Comparison of ENCODE assay signal across 8 cellular contexts in the genomic region with DNA sequence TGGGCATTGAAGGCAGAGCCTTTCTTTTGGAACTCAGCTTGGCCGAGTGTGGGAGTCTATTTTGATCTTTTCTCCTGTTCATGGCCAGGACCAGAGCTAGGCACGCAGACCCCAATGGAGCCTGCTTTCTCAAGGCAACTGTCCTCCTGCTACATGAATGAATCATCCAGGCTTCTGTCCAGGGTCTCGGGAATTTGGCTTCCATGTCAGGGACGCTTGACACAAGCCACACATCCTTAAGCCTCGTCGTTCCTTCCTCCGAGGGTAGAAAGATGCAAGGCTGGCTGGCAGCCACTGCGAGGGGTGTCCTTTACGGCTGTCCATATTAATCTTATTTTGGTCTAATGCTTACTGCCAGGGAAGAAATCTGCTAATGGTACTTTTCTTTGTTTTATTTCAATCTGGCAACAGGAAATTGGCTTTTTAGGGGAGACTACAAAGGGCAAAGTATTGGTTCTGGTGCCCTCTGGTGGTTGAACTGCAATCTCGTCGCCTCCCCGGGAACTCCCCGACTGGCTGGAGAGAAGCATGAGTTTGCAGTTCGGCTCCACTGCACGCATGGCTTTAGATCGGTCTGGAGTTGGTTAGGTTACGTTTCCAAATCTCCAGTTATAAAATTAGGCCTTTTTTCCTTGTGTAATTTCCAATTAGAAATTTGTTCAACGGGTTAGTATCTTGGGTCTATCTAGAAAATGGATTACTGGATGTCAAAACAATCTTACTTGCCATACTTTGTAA.
DNase-seq lines count a peak whose midpoint lies in the region; ATAC-seq and TF ChIP-seq lines count a peak whose summit lies in the region.

No MANE protein-coding gene starts in this region.

- H3K4me1 Mint-ChIP-seq in T-cell, result peaks cover 8 to 10% (median 8%) of the 10 kb centered on the region in 3 donors

- POLR2A ChIA-PET in T-cell (lab: Charles Lee), result no interaction called here

- no peaks in the 10 kb centered on the region for H3K9me3 Mint-ChIP-seq in T-cell

- H3K36me3 ChIP-seq in adipocyte (ENCODE audit: control insufficient read depth, insufficient read depth, low read length, severe bottlenecking) (no peaks in the 10 kb centered on the region), left ventricle myocardium inferior (no peaks in the 10 kb centered on the region)

- H3K4me1 ChIP-seq in adipocyte (ENCODE audit: control insufficient read depth, insufficient read depth, low read length) (peaks cover 41% of the 10 kb centered on the region), left ventricle myocardium inferior (peaks cover 30% of the 10 kb centered on the region)

- CTCF ChIA-PET in T-cell (lab: Charles Lee), result interaction anchor here in 1 of 2 donors (0.6 to 1.2 kb wide), 2 partner anchors 9 to 270 kb away, joined by 3 to 5 read pairs; no protein-coding TSS in a partner anchor

- peak overlapping the region; percentile 73 for H3K27ac ChIP-seq in left ventricle myocardium inferior (replicated peaks)

- H3K27ac Mint-ChIP-seq in T-cell, result no peak overlapping the region

- peaks cover 35 to 40% of the 10 kb centered on the region in 2 donors for H3K27me3 Mint-ChIP-seq in T-cell

- peak; percentile 92 for TF ChIP-seq CTCF in left ventricle myocardium inferior (IDR thresholded peaks at IDR 0.05; ENCODE audit: borderline replicate concordance)

- H3K9me3 ChIP-seq in adipocyte (ENCODE audit: control insufficient read depth, low read length) (peaks cover 3% of the 10 kb centered on the region), left ventricle myocardium inferior (replicated peaks) (no peaks in the 10 kb centered on the region)

- H3K4me3 Mint-ChIP-seq in T-cell, result no peak overlapping the region

- no peaks in the 10 kb centered on the region for H3K36me3 Mint-ChIP-seq in T-cell

- H3K27me3 ChIP-seq in adipocyte (replicated peaks; ENCODE audit: control insufficient read depth, insufficient read depth, low read length), result no peaks in the 10 kb centered on the region
- peaks cover 6% of the 10 kb centered on the region for H3K27me3 ChIP-seq in left ventricle myocardium inferior (ENCODE audit: low read depth)

- intact Hi-C loops in left ventricle myocardium inferior (cut with micrococcal nuclease), result loop anchor here (10.0 kb wide), 1 partner anchor 89 kb away; no protein-coding TSS in a partner anchor

- peak; percentile 87 to 99 (median 90) for ATAC-seq in T-cell (replicated peaks in 1 of 4)
- no peak for ATAC-seq in GM19328 (IDR thresholded peaks at IDR 0.05; ENCODE audit: unreplicated experiment)

- DNase-seq in DMS79 (lab: John Stamatoyannopoulos, UW) (peak; percentile 45), HCEC 1CT (peak; percentile 73), NCI-H1417 (lab: John Stamatoyannopoulos, UW) (peak; percentile 59 to 93 (median 85)), T-cell (peak; percentile 30 to 75 (median 60)), adipocyte (ENCODE audit: low read depth) (peak; percentile 97), left ventricle myocardium inferior (peak; percentile 56), retina (peak; percentile 91)

- peak overlapping the region; percentile 54 for H3K9ac ChIP-seq in adipocyte (ENCODE audit: low read length)

- H3K4me3 ChIP-seq in adipocyte (ENCODE audit: low read length) (peak overlapping the region; percentile 55), left ventricle myocardium inferior (peak overlapping the region; percentile 39)

Comparison
In these comparisons a context has a peak if more than half of its experiments do, and no peak if none do; other contexts are left out.
1. DNase-seq: peak in every context shown above with its lines; median percentile 97 in adipocyte; 91 in retina; 85 in NCI-H1417; 73 in HCEC 1CT; 60 in T-cell; 56 in left ventricle myocardium inferior; 45 in DMS79.